22 cellular contexts compared by ENCODE assay signal in genomic region chr2:68385907-68386287, GRCh38. TPM values are rescaled to one million over a fixed set of nuclear protein-coding genes. Genes with fewer than 3 reads are reported as not detected.
A peak's percentile ranks its signal among the peaks of the same experiment; 100 is the strongest.
DNase-seq lines count a peak whose midpoint lies in the region; ATAC-seq, FAIRE-seq and TF ChIP-seq lines count a peak whose summit lies in the region.
"Had no signal": no experiment of that assay in that cellular context is flagged by ENCODE, and none has a peak within 500 bp of the region (broad histone marks: within the 10 kb centered on the region; RNA-seq: fewer than 3 reads in every experiment).

No MANE protein-coding gene starts in this region.

- in situ Hi-C loops in GM12878 (cut with MboI), result loop anchor here (25.0 kb wide), 1 partner anchor 1726 kb away; no protein-coding TSS in a partner anchor

- intact Hi-C loops in GM12878 (cut with micrococcal nuclease; ENCODE audit: unreplicated experiment) (no loop called here), mucosa of descending colon (cut with DNase I, micrococcal nuclease) (no loop called here)

- H3K9ac ChIP-seq in OCI-LY1 (ENCODE audit: low read length), result no peak overlapping the region
- no peak overlapping the region for H3K9ac ChIP-seq in GM12878 (ENCODE audit: control insufficient read depth, insufficient read depth, low read length)

- H3K27me3 ChIP-seq in OCI-LY1 (ENCODE audit: insufficient read depth, low read length) (no peaks in the 10 kb centered on the region), GM12878 (replicated peaks in 1 of 2; ENCODE audit: control insufficient read depth in 2 of 2, insufficient read depth in 2 of 2, low read length in 1 of 2) (no peaks in the 10 kb centered on the region), small intestine (ENCODE audit: control insufficient read depth in 2 of 2, insufficient read depth in 2 of 2, low read length in 2 of 2) (no peaks in the 10 kb centered on the region)
- H3K27me3 ChIP-seq: ascending aorta, Peyer's patch, transverse colon had no signal

- H3K27ac ChIP-seq in OCI-LY1 (ENCODE audit: low read depth, low read length, poor library complexity, severe bottlenecking), result peak overlapping the region; percentile 84
- peak overlapping the region; percentile 90 for H3K27ac ChIP-seq in GM12878 (ENCODE audit: control insufficient read depth, insufficient read depth)
- H3K27ac ChIP-seq in small intestine (ENCODE audit: low read depth in 1 of 2, low read length in 1 of 2), result no peak overlapping the region
- H3K27ac ChIP-seq: 22Rv1, ascending aorta, foreskin keratinocyte had no signal

- WGBS in GM12878 (ENCODE audit: insufficient coverage, insufficient replicate concordance, low lambda C conversion rate, missing lambda C conversion rate), result 0% methylated on average over 1 of the region's 1 CpG
- 80 to 85% (median 80%) methylated on average over 1 of the region's 1 CpG for WGBS in small intestine, 3 donors

- no peaks in the 10 kb centered on the region for H3K79me2 ChIP-seq in OCI-LY1 (ENCODE audit: insufficient read depth, low read length)
- H3K79me2 ChIP-seq in GM12878 (ENCODE audit: control insufficient read depth, insufficient read depth, low read length), result peaks cover 77% of the 10 kb centered on the region

- H3K36me3 Mint-ChIP-seq in T-helper 1 cell treated with Interleukin-12 subunit alpha and Interleukin-12 subunit beta and Interleukin-4 antibody, amounts not matched to agents 30 μg/mL and 1 μg/mL, for 36 hours (ENCODE audit: low read depth), result peaks cover 5% of the 10 kb centered on the region
- H3K36me3 Mint-ChIP-seq in T-cell, result peaks cover under 1% of the 10 kb centered on the region

- POLR2A ChIA-PET in GM12878 (lab: Charles Lee) (interaction anchor here (1.4 to 9.4 kb wide), 6 partner anchors 13 to 55 kb away, joined by 4 to 71 read pairs (median 24); partner anchors contain the start of gene PLEK), T-cell (lab: Charles Lee) (no interaction called here)

- no peak for TF ChIP-seq EP300 in GM12878 (IDR thresholded peaks at IDR 0.05; ENCODE audit: borderline replicate concordance in 1 of 2, control insufficient read depth in 1 of 2, low read depth in 2 of 2, low read length in 2 of 2)

- H3K9me3 Mint-ChIP-seq in T-helper 1 cell treated with Interleukin-12 subunit alpha and Interleukin-12 subunit beta and Interleukin-4 antibody, amounts not matched to agents 30 μg/mL and 1 μg/mL, for 36 hours, result peaks cover under 1% of the 10 kb centered on the region
- no peaks in the 10 kb centered on the region for H3K9me3 Mint-ChIP-seq in T-cell

- RAD21 ChIA-PET in GM12878 (lab: Charles Lee; ENCODE audit: unreplicated experiment), result interaction anchor here (1.1 to 14.3 kb wide), 9 partner anchors 7 to 55 kb away, joined by 4 to 211 read pairs (median 10); partner anchors contain the start of gene PLEK

- H3K36me3 ChIP-seq in OCI-LY1 (ENCODE audit: insufficient read depth, low read length) (peaks cover 16% of the 10 kb centered on the region), GM12878 (ENCODE audit: control insufficient read depth in 2 of 2, insufficient read depth in 2 of 2, low read length in 1 of 2) (peaks cover 25 to 54% of the 10 kb centered on the region in 2 experiments), small intestine (ENCODE audit: control insufficient read depth in 2 of 2, insufficient read depth in 2 of 2, low read length in 2 of 2) (no peaks in the 10 kb centered on the region), mucosa of descending colon (ENCODE audit: low read depth) (no peaks in the 10 kb centered on the region)
- H3K36me3 ChIP-seq: ascending aorta, Peyer's patch, transverse colon had no signal

- SMC1A ChIA-PET in GM12878 (lab: Charles Lee; ENCODE audit: uncharacterized antibody, unreplicated experiment), result interaction anchor here (1.1 to 15.8 kb wide), 11 partner anchors 6 to 102 kb away, joined by 3 to 259 read pairs (median 17); no protein-coding TSS in a partner anchor

- no peak for TF ChIP-seq RAD21 in GM12878 (IDR thresholded peaks at IDR 0.05; ENCODE audit: insufficient read depth, low read depth, low read length)

- H3K4me3 ChIP-seq in OCI-LY1 (ENCODE audit: low read depth, low read length, poor library complexity, severe bottlenecking) (no peak overlapping the region), GM12878 (no peak overlapping the region), small intestine (ENCODE audit: low read depth in 1 of 2, low read length in 2 of 2) (no peak overlapping the region), mucosa of descending colon (no peak overlapping the region)
- H3K4me3 ChIP-seq: ascending aorta, lung, Peyer's patch, skin epidermis, transverse colon had no signal

- peaks cover 10% of the 10 kb centered on the region for H3K27me3 Mint-ChIP-seq in T-helper 1 cell treated with Interleukin-12 subunit alpha and Interleukin-12 subunit beta and Interleukin-4 antibody, amounts not matched to agents 30 μg/mL and 1 μg/mL, for 36 hours (ENCODE audit: low read depth)
- no peaks in the 10 kb centered on the region for H3K27me3 Mint-ChIP-seq in T-cell

- peaks cover 47% of the 10 kb centered on the region for H3K4me1 ChIP-seq in OCI-LY1 (ENCODE audit: insufficient read depth, low read length, severe bottlenecking)
- peaks cover 82% of the 10 kb centered on the region for H3K4me1 ChIP-seq in GM12878 (ENCODE audit: control insufficient read depth, insufficient read depth, low read length)
- no peaks in the 10 kb centered on the region for H3K4me1 ChIP-seq in small intestine (ENCODE audit: control insufficient read depth in 2 of 2, insufficient read depth in 1 of 2, low read depth in 1 of 2, low read length in 1 of 2)
- H3K4me1 ChIP-seq in mucosa of descending colon (ENCODE audit: low read depth), result no peaks in the 10 kb centered on the region
- H3K4me1 ChIP-seq: ascending aorta, foreskin keratinocyte had no signal

- 0 out of 2 replicates have a peak, but pooled peaks cover 3% of the 10 kb centered on the region for H3F3A ChIP-seq in OCI-LY1 (ENCODE audit: insufficient read depth, low read length)

- TF ChIP-seq CTCF in OCI-LY1 (IDR thresholded peaks at IDR 0.05; ENCODE audit: low read length) (no peak), GM12878 (IDR thresholded peaks at IDR 0.05 in 2 of 3, conservative IDR thresholded peaks at IDR 0.05 in 1 of 3; ENCODE audit: control insufficient read depth in 2 of 3, extremely low read depth in 1 of 3, insufficient read depth in 1 of 3, low read depth in 3 of 3, low read length in 3 of 3) (no peak), mucosa of descending colon (IDR thresholded peaks at IDR 0.05) (no peak)

- H3K4me2 ChIP-seq in OCI-LY1 (ENCODE audit: low read length), result peak overlapping the region; percentile 30; the same call in 1 of the 2 replicates
- 0 out of 2 replicates have a peak overlapping the region, but pooled peaks have one; percentile 46 for H3K4me2 ChIP-seq in GM12878 (ENCODE audit: control insufficient read depth, insufficient read depth)

- peaks cover 37% of the 10 kb centered on the region for H3K4me1 Mint-ChIP-seq in T-helper 1 cell treated with Interleukin-12 subunit alpha and Interleukin-12 subunit beta and Interleukin-4 antibody, amounts not matched to agents 30 μg/mL and 1 μg/mL, for 36 hours (ENCODE audit: low read depth)
- peaks cover 30 to 61% (median 35%) of the 10 kb centered on the region in 3 donors for H3K4me1 Mint-ChIP-seq in T-cell

- peak overlapping the region; percentile 23 for H3K27ac Mint-ChIP-seq in T-helper 1 cell treated with Interleukin-12 subunit alpha and Interleukin-12 subunit beta and Interleukin-4 antibody, amounts not matched to agents 30 μg/mL and 1 μg/mL, for 36 hours
- peak overlapping the region in 1 of 2 donors; percentile 40 for H3K27ac Mint-ChIP-seq in T-cell

- ATAC-seq in GM12878, result no peak
- ATAC-seq in T-cell (replicated peaks in 1 of 4), result no peak
- no peak for ATAC-seq in mucosa of descending colon
- ATAC-seq: foreskin keratinocyte had no signal

- no peak for TF ChIP-seq POLR2A in GM12878 (IDR thresholded peaks at IDR 0.05; ENCODE audit: low read depth, low read length)

- FAIRE-seq in GM12878 (lab: Jason Lieb, UNC) (no peak), small intestine (lab: Jason Lieb, UNC) (peak; percentile 5)
- FAIRE-seq: keratinocyte had no signal

- no peaks in the 10 kb centered on the region for H3K9me3 ChIP-seq in OCI-LY1 (ENCODE audit: low read length)
- H3K9me3 ChIP-seq in GM12878 (replicated peaks; ENCODE audit: control insufficient read depth, insufficient read depth, low read length), result no peaks in the 10 kb centered on the region; the same call in 2 of the 3 replicates
- no peaks in the 10 kb centered on the region for H3K9me3 ChIP-seq in small intestine (ENCODE audit: control insufficient read depth, low read depth)
- no peaks in the 10 kb centered on the region for H3K9me3 ChIP-seq in mucosa of descending colon
- H3K9me3 ChIP-seq: ascending aorta, Peyer's patch, transverse colon had no signal

- no peaks in the 10 kb centered on the region for H3K9me2 ChIP-seq in OCI-LY1 (ENCODE audit: low read depth, low read length)

- BruUV-seq in GM12878 (replicated peaks; lab: Mats Ljungman, UMichigan), result no TSS peak

- H4K20me1 ChIP-seq in OCI-LY1 (ENCODE audit: insufficient read depth, low read length), result no peaks in the 10 kb centered on the region
- no peaks in the 10 kb centered on the region for H4K20me1 ChIP-seq in GM12878 (ENCODE audit: control insufficient read depth, insufficient read depth)

- H2AFZ ChIP-seq in OCI-LY1 (ENCODE audit: low read length), result no peak overlapping the region
- H2AFZ ChIP-seq in GM12878 (ENCODE audit: control insufficient read depth, low read depth, low read length), result no peak overlapping the region

- CTCF ChIA-PET in GM12878 (lab: Yijun Ruan, JAX), result interaction anchor here (1.0 to 8.5 kb wide), 5 partner anchors 14 to 55 kb away, joined by 3 to 85 read pairs (median 3); no protein-coding TSS in a partner anchor
- CTCF ChIA-PET in T-cell (lab: Charles Lee), result interaction anchor here in 1 of 2 donors (1.1 kb wide), 1 partner anchor 56 kb away, joined by 3 read pairs; no protein-coding TSS in a partner anchor

- no peak overlapping the region for H3K4me3 Mint-ChIP-seq in T-helper 1 cell treated with Interleukin-12 subunit alpha and Interleukin-12 subunit beta and Interleukin-4 antibody, amounts not matched to agents 30 μg/mL and 1 μg/mL, for 36 hours
- H3K4me3 Mint-ChIP-seq in T-cell, result no peak overlapping the region

- DNase-seq in T-helper 1 cell (no peak), GM12878 (ENCODE audit: low read depth, low spot score) (no peak), small intestine (no peak), T-cell (no peak), Kasumi-1 (lab: John Stamatoyannopoulos, UW) (no peak), mucosa of descending colon (no peak)
- DNase-seq: activated CD4-positive, alpha-beta T cell treated with anti-CD3 and anti-CD28 coated beads, Interleukin-2, amount 50 U/mL, for 1 hour; COR-L47; erythroblast; foreskin keratinocyte; NCI-H510A; transverse colon had no signal

RNA-seq across cellular contexts. Expression of gene PLEK, which starts 20.8 kb away (rescaled TPM):
- 397 and 442 TPM in 2 replicates for total RNA-seq in GM12878 (2013; cell fraction: nucleolus; rRNA removed)
- 270 and 329 TPM in 2 replicates for total RNA-seq in GM12878 (2014; rRNA removed)
- total RNA-seq in GM12878 (2014; rRNA removed; fragmentation: Illumina TruSeq; extraction: Trizol), result 371 and 378 TPM in 2 replicates
- 319 and 335 TPM in 2 replicates for total RNA-seq in GM12878 (2021)
- polyA plus RNA-seq in GM12878 (2011; ENCODE audit: low read depth), result 166 TPM
- 804 and 985 TPM in 2 replicates for polyA plus RNA-seq in GM12878 (2011; rRNA removed)
- 433 and 504 TPM in 2 replicates for polyA plus RNA-seq in GM12878 (2011; cell fraction: cytosol; rRNA removed)
- 396 and 451 TPM in 2 replicates for polyA plus RNA-seq in GM12878 (2011; cell fraction: nucleus; rRNA removed)
- polyA plus RNA-seq in GM12878 (2012), result 204 and 209 TPM in 2 replicates
- 466 and 545 TPM in 2 replicates for polyA plus RNA-seq in GM12878 (2014; fragmentation: Illumina TruSeq; extraction: Trizol)
- 100 to 1,000 TPM; 410 to 617 TPM for polyA plus RNA-seq in GM12878 (2014; fragmentation: Nextera tagmentation; extraction: Ambion mirVana)
- polyA plus RNA-seq in GM12878 (2014; rRNA removed), result 283 and 353 TPM in 2 replicates
- polyA plus RNA-seq in GM12878 (2016; fragmentation: Nextera tagmentation; extraction: Ambion mirVana), result 100 to 1,000 TPM; 229 to 238 TPM
- 394 and 411 TPM in 2 replicates for polyA minus RNA-seq in GM12878 (2011; rRNA and poly(A)+ RNA removed)
- polyA minus RNA-seq in GM12878 (2011; cell fraction: cytosol; rRNA and poly(A)+ RNA removed), result 150 and 184 TPM in 2 replicates
- 97.7 and 128 TPM in 2 replicates for polyA minus RNA-seq in GM12878 (2011; cell fraction: nucleus; rRNA and poly(A)+ RNA removed)
- polyA plus RNA-seq in small intestine, result 1 to 10 TPM; 2.5 to 6.2 (median 4.3) TPM
- 10 to 100 TPM in 4 of 5 donors, 1 to 10 TPM in 1; 5.1 to 28.4 (median 13.6) TPM for total RNA-seq in T-cell
- 10 to 100 TPM in 2 of 3 donors, 1 to 10 TPM in 1; 4.8 to 16.0 (median 13.8) TPM for total RNA-seq in mucosa of descending colon
- total RNA-seq: Daoy, foreskin keratinocyte, H4 had no signal
- polyA plus RNA-seq: foreskin keratinocyte had no signal

Comparison
In these comparisons a context has a peak if more than half of its experiments do, and no peak if none do; other contexts are left out.
1. H3K27ac ChIP-seq: peak in OCI-LY1 (single experiment) and GM12878 (single experiment); none in small intestine (0 of 2).
2. RNA of gene PLEK, which starts 20.8 kb away (total RNA-seq): 270 to 442 TPM in GM12878; 4.8 to 16.0 TPM in mucosa of descending colon and 5.1 to 28.4 TPM in T-cell; every median in the first group is over 4 times any median in the second.